Comparison of ENCODE assay signal across 12 cellular contexts in the genomic region with DNA sequence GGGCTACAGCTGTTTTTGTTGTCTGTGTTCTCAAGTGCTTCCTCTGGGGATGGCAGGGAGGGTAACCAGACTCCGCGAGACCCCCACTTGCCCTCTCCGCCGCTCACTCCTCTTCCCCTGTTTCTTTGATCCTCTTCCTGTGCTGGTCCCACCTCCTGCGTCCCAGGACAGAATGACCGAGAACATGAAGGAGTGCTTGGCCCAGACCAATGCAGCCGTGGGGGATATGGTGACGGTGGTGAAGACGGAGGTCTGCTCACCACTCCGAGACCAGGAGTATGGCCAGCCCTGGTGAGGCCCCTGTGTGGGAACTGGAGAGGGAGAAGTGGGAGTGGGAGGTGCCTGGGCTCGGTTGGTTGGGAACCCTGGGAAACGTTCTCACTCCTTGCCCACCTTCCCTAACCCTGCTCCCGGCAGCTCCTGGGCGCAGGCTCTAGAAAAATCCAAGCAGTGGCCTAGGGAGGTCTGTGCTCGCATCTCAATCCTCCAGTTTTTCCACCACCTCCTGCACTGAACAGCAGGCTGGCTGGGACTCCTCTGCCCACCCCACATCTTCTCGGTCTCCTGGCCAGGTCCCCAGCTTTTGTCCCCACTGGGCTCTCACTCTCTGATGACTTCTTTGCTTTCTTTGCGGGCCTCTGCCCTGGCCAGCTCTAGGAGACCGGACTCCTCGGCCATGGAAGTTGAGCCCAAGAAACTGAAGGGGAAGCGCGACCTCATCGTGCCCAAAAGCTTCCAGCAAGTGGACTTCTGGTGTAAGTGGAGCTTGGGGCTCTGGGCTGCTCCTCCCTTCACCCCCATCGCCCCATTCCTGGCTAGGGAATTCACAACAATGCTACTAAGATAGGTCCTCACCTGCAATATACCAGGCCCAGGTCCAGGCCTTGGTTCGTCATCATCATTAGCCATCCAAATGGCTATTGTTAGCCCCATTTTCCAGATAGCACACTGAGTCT. TPM values are rescaled to one million over a fixed set of nuclear protein-coding genes. Genes with fewer than 3 reads are reported as not detected.
DNase-seq lines count a peak whose midpoint lies in the region; ATAC-seq, FAIRE-seq and TF ChIP-seq lines count a peak whose summit lies in the region.
"Had no signal": no experiment of that assay in that cellular context is flagged by ENCODE, and none has a peak within 500 bp of the region (broad histone marks: within the 10 kb centered on the region; RNA-seq: fewer than 3 reads in every experiment).

No MANE protein-coding gene starts in this region.

- CTCF ChIA-PET in PC-9 (lab: Charles Lee) (no interaction called here), H1 (lab: Charles Lee; ENCODE audit: partially characterized antibody) (interaction anchor here (0.7 to 5.2 kb wide), 24 partner anchors 10 to 205 kb away, joined by 3 to 30 read pairs (median 4); no protein-coding TSS in a partner anchor)

- no peaks in the 10 kb centered on the region for H3F3A ChIP-seq in PC-9 (ENCODE audit: insufficient read depth, low read depth)

- no peak for TF ChIP-seq POLR2A in H1 (IDR thresholded peaks at IDR 0.05; ENCODE audit: control extremely low read depth in 1 of 2, low read depth in 2 of 2, low read length in 2 of 2)

- H3K79me2 ChIP-seq in PC-9 (ENCODE audit: low read depth) (no peaks in the 10 kb centered on the region), H1 (ENCODE audit: control insufficient read depth in 1 of 2, insufficient read depth in 2 of 2, low read length in 2 of 2) (no peaks in the 10 kb centered on the region), mesendoderm (ENCODE audit: control insufficient read depth, insufficient read depth, low read length) (no peaks in the 10 kb centered on the region)

- H3K56ac ChIP-seq in H1 (replicated peaks; ENCODE audit: insufficient read length, low read depth, low read length) (no peak overlapping the region), mesendoderm (ENCODE audit: low read length) (peak overlapping the region; percentile 80)

- H4K8ac ChIP-seq in H1 (ENCODE audit: extremely low read depth, insufficient read depth, low read length) (peak overlapping the region; percentile 84; the same call in 1 of the 2 replicates), mesendoderm (ENCODE audit: low read depth, low read length) (no peak overlapping the region)

- 93% methylated on average over 22 of the region's 24 CpGs; no CpG with 5 or more reads in 1 of the 2 experiments for WGBS in H1 (ENCODE audit: extremely low coverage in 1 of 2, insufficient coverage in 1 of 2, insufficient read length in 1 of 2, insufficient replicate concordance in 2 of 2, low coverage in 1 of 2, low lambda C conversion rate in 2 of 2, missing lambda C conversion rate in 1 of 2), 2 experiments
- no CpG with 5 or more reads among the region's 24 CpGs for WGBS in mesendoderm (ENCODE audit: extremely low coverage, insufficient coverage, low lambda C conversion rate)

- H3K79me1 ChIP-seq in H1 (ENCODE audit: low read depth, low read length) (peaks cover 2% of the 10 kb centered on the region; the same call in 1 of the 2 replicates), mesendoderm (ENCODE audit: low read length) (no peaks in the 10 kb centered on the region)

- H3K4me1 ChIP-seq in PC-9 (replicated peaks; ENCODE audit: insufficient read depth), result 0 out of 2 replicates have a peak, but pooled peaks cover 8% of the 10 kb centered on the region
- peaks cover 0 to 17% (median 11%) of the 10 kb centered on the region in 4 experiments; a peak in 6 of 7 replicates for H3K4me1 ChIP-seq in H1 (replicated peaks in 1 of 4; ENCODE audit: control insufficient read depth in 3 of 4, insufficient read depth in 4 of 4, low read length in 3 of 4)
- H3K4me1 ChIP-seq in mesendoderm (ENCODE audit: control insufficient read depth, low read depth, low read length), result peaks cover 16% of the 10 kb centered on the region

- no peak overlapping the region; the same call in 1 of the 2 replicates for H2BK20ac ChIP-seq in H1 (ENCODE audit: low read length)

- H2AK5ac ChIP-seq in H1 (ENCODE audit: low read depth, low read length) (peak overlapping the region; percentile 24; the same call in 1 of the 2 replicates), mesendoderm (ENCODE audit: low read length) (no peak overlapping the region)

- no peak for TF ChIP-seq EP300 in H1 (IDR thresholded peaks at IDR 0.05; ENCODE audit: borderline replicate concordance in 1 of 2, low read depth in 2 of 2, low read length in 2 of 2)

- H3K9me3 ChIP-seq in PC-9 (ENCODE audit: insufficient read depth, low read depth) (no peaks in the 10 kb centered on the region), H1 (ENCODE audit: insufficient read depth in 2 of 2, low read depth in 1 of 2, low read length in 1 of 2) (no peaks in the 10 kb centered on the region)

- H4K20me1 ChIP-seq in PC-9 (ENCODE audit: insufficient read depth) (0 out of 2 replicates have a peak, but pooled peaks cover 4% of the 10 kb centered on the region), H1 (replicated peaks in 1 of 2; ENCODE audit: control insufficient read depth in 1 of 2, insufficient read depth in 2 of 2, low read length in 2 of 2) (no peaks in the 10 kb centered on the region)

- TF ChIP-seq CTCF in PC-9 (conservative IDR thresholded peaks at IDR 0.05) (no peak), H1 (IDR thresholded peaks at IDR 0.05; ENCODE audit: control extremely low read depth in 1 of 3, insufficient read depth in 1 of 3, low read depth in 1 of 3, low read length in 3 of 3) (no peak), omental fat pad (IDR thresholded peaks at IDR 0.05) (no peak)

- H3K14ac ChIP-seq in H1 (ENCODE audit: insufficient read length), result no peak overlapping the region

- no peak overlapping the region for H2BK5ac ChIP-seq in H1 (ENCODE audit: low read depth, low read length)
- no peak overlapping the region for H2BK5ac ChIP-seq in mesendoderm (ENCODE audit: low read length)

- no peak overlapping the region for H3K18ac ChIP-seq in H1 (ENCODE audit: extremely low read depth, low read length)
- no peak overlapping the region for H3K18ac ChIP-seq in mesendoderm (ENCODE audit: low read length)

- FAIRE-seq in H1 (lab: Jason Lieb, UNC), result no peak
- FAIRE-seq: islet of Langerhans had no signal

- no peaks in the 10 kb centered on the region for H3K27me3 ChIP-seq in PC-9 (ENCODE audit: insufficient read depth, low read depth)
- H3K27me3 ChIP-seq in H1 (replicated peaks in 1 of 4; ENCODE audit: control insufficient read depth in 3 of 4, extremely low read depth in 1 of 4, insufficient read depth in 3 of 4, low read length in 3 of 4), result no peaks in the 10 kb centered on the region
- H3K27me3 ChIP-seq in mesendoderm (ENCODE audit: insufficient read depth, low read length, poor library complexity), result no peaks in the 10 kb centered on the region

- H4K5ac ChIP-seq in H1 (ENCODE audit: insufficient read length, low read depth, low read length) (no peak overlapping the region), mesendoderm (ENCODE audit: low read length) (no peak overlapping the region)

- POLR2A ChIA-PET in PC-9 (lab: Charles Lee; ENCODE audit: unreplicated experiment), result no interaction called here
- POLR2A ChIA-PET in H1 (lab: Charles Lee; ENCODE audit: partially characterized antibody), result interaction anchor here (0.7 to 2.3 kb wide), 6 partner anchors 13 to 28 kb away, joined by 3 to 10 read pairs (median 4); no protein-coding TSS in a partner anchor

- peak overlapping the region; percentile 72 for H3K4me2 ChIP-seq in PC-9
- H3K4me2 ChIP-seq in H1 (ENCODE audit: insufficient read depth in 1 of 2, low read depth in 2 of 2, low read length in 2 of 2), result peak overlapping the region; percentile 60 to 83; a peak in 3 of 4 replicates
- H3K4me2 ChIP-seq in mesendoderm (ENCODE audit: low read length), result no peak overlapping the region

- peak overlapping the region; percentile 59 for H4K91ac ChIP-seq in H1 (replicated peaks; ENCODE audit: insufficient read length, low read length)

- 0 out of 2 replicates have a peak overlapping the region, but pooled peaks have one; percentile 2 for H2BK12ac ChIP-seq in H1 (ENCODE audit: low read depth, low read length)

- no peak for TF ChIP-seq RAD21 in H1 (IDR thresholded peaks at IDR 0.05 in 1 of 2, conservative IDR thresholded peaks at IDR 0.05 in 1 of 2; ENCODE audit: low read depth in 2 of 2, low read length in 2 of 2)

- H2AFZ ChIP-seq in PC-9, result no peak overlapping the region
- no peak overlapping the region for H2AFZ ChIP-seq in H1 (ENCODE audit: low read length)

- H3K4ac ChIP-seq in H1 (replicated peaks; ENCODE audit: insufficient read length, low read depth, low read length) (no peak overlapping the region), mesendoderm (ENCODE audit: low read depth, low read length) (no peak overlapping the region)

- H3K9ac ChIP-seq in H1 (replicated peaks in 1 of 4; ENCODE audit: extremely low read depth in 1 of 4, low read depth in 3 of 4, low read length in 3 of 4), result no peak overlapping the region
- H3K9ac ChIP-seq in mesendoderm (ENCODE audit: low read length), result peak overlapping the region; percentile 60

- H2BK15ac ChIP-seq in H1 (ENCODE audit: low read length) (peak overlapping the region; percentile 12; the same call in 1 of the 2 replicates), mesendoderm (replicated peaks; ENCODE audit: low read depth) (no peak overlapping the region)

- intact Hi-C loops in PC-9 (cut with micrococcal nuclease; ENCODE audit: unreplicated experiment), result no loop called here

- H3K36me3 ChIP-seq in PC-9 (ENCODE audit: low read depth) (no peaks in the 10 kb centered on the region), H1 (ENCODE audit: control insufficient read depth in 2 of 4, insufficient read depth in 4 of 4, low read length in 3 of 4) (no peaks in the 10 kb centered on the region; a peak in 1 of 8 replicates), mesendoderm (ENCODE audit: control insufficient read depth, insufficient read depth, low read length) (no peaks in the 10 kb centered on the region)

- H2BK120ac ChIP-seq in H1 (replicated peaks; ENCODE audit: low read depth, low read length) (no peak overlapping the region), mesendoderm (ENCODE audit: low read depth, low read length) (no peak overlapping the region)

- H3K23ac ChIP-seq in H1 (ENCODE audit: insufficient read length) (no peak overlapping the region), mesendoderm (ENCODE audit: low read length) (peak overlapping the region; percentile 24)

- H3K23me2 ChIP-seq in H1 (ENCODE audit: low read depth, low read length), result peaks cover 5% of the 10 kb centered on the region; the same call in 1 of the 2 replicates

- TSS peak; percentile 39 for BruUV-seq in PC-9 (replicated peaks; lab: Mats Ljungman, UMichigan)

- no peaks in the 10 kb centered on the region for H3K9me2 ChIP-seq in PC-9 (ENCODE audit: insufficient read depth)

- no peak overlapping the region for H3K4me3 ChIP-seq in PC-9
- H3K4me3 ChIP-seq in H1 (ENCODE audit: extremely low read depth in 1 of 4, insufficient read depth in 2 of 4, low read depth in 3 of 4, low read length in 4 of 4), result peak overlapping the region in 1 of 4 experiments; percentile 69; a peak in 1 of 8 replicates
- H3K4me3 ChIP-seq in mesendoderm (ENCODE audit: low read length), result no peak overlapping the region
- H3K4me3 ChIP-seq: SK-N-MC had no signal

- H3K27ac ChIP-seq in PC-9 (no peak overlapping the region), H1 (ENCODE audit: low read depth, low read length) (no peak overlapping the region), mesendoderm (ENCODE audit: low read depth, low read length) (no peak overlapping the region), substantia nigra (ENCODE audit: low read depth, low read length, poor library complexity, severe bottlenecking) (peak overlapping the region; percentile 35)
- H3K27ac ChIP-seq: SK-N-MC had no signal

- DNase-seq in PC-9, result no peak
- DNase-seq in H1 (ENCODE audit: low read depth in 1 of 2, low spot score in 2 of 2), result no peak
- DNase-seq in mesendoderm, result peak; percentile 27
- no peak for DNase-seq in substantia nigra (lab: John Stamatoyannopoulos, UW)
- DNase-seq in NCI-H510A (lab: John Stamatoyannopoulos, UW), result no peak
- DNase-seq in NCI-H345 treated with DMSO at 0.1 percent for 48 hours (lab: John Stamatoyannopoulos, UW; ENCODE audit: unreplicated experiment), result no peak
- DNase-seq in omental fat pad (ENCODE audit: low spot score), result no peak
- DNase-seq: activated naive CD4-positive, alpha-beta T cell; HCEC 1CT had no signal

- ATAC-seq in GM21825 (IDR thresholded peaks at IDR 0.05; ENCODE audit: unreplicated experiment) (no peak), omental fat pad (ENCODE audit: low FRiP score) (no peak)

RNA-seq across cellular contexts. Expression of a gene that starts 35.4 kb away (rescaled TPM):
- total RNA-seq in PC-9 (2021), result 10.7 and 12.1 TPM in 2 replicates
- 10.0 and 11.7 TPM in 2 replicates for total RNA-seq in H1 (2021; fragmentation: NEBNext Ultra II Directional; extraction: Animal tissue kit (Norgen Biotek cat#: 25700))
- polyA plus RNA-seq in H1 (2011; rRNA removed), result 3.6 and 5.6 TPM in 2 replicates
- 5.0 TPM for polyA plus RNA-seq in H1 (2011; cell fraction: cytosol; rRNA removed)
- 6.9 TPM for polyA plus RNA-seq in H1 (2011; cell fraction: nucleus; rRNA removed)
- 4.1 to 4.5 TPM (median 4.2 TPM) in 4 replicates for polyA plus RNA-seq in H1 (2012, experiment 1 of 2)
- 1.9 TPM for polyA plus RNA-seq in H1 (2012, experiment 2 of 2)
- polyA plus RNA-seq in H1 (2013, experiment 1 of 2), result 3.0 TPM
- 3.1 TPM for polyA plus RNA-seq in H1 (2013, experiment 2 of 2)
- polyA minus RNA-seq in H1 (2011; rRNA and poly(A)+ RNA removed), result 8.0 and 10.8 TPM in 2 replicates
- polyA minus RNA-seq in H1 (2011; cell fraction: cytosol; rRNA and poly(A)+ RNA removed), result 4.5 TPM
- 9.1 TPM for polyA minus RNA-seq in H1 (2011; cell fraction: nucleus; rRNA and poly(A)+ RNA removed)
- 5.4 TPM for polyA plus RNA-seq in mesendoderm (2013, experiment 1 of 2)
- polyA plus RNA-seq in mesendoderm (2013, experiment 2 of 2), result 5.4 TPM
- total RNA-seq in omental fat pad, result 10 to 100 TPM in 2 of 4 donors, 1 to 10 TPM in 2; 7.0 to 15.6 (median 10.7) TPM
